Comparison of ENCODE assay signal across 14 cellular contexts in the genomic region with DNA sequence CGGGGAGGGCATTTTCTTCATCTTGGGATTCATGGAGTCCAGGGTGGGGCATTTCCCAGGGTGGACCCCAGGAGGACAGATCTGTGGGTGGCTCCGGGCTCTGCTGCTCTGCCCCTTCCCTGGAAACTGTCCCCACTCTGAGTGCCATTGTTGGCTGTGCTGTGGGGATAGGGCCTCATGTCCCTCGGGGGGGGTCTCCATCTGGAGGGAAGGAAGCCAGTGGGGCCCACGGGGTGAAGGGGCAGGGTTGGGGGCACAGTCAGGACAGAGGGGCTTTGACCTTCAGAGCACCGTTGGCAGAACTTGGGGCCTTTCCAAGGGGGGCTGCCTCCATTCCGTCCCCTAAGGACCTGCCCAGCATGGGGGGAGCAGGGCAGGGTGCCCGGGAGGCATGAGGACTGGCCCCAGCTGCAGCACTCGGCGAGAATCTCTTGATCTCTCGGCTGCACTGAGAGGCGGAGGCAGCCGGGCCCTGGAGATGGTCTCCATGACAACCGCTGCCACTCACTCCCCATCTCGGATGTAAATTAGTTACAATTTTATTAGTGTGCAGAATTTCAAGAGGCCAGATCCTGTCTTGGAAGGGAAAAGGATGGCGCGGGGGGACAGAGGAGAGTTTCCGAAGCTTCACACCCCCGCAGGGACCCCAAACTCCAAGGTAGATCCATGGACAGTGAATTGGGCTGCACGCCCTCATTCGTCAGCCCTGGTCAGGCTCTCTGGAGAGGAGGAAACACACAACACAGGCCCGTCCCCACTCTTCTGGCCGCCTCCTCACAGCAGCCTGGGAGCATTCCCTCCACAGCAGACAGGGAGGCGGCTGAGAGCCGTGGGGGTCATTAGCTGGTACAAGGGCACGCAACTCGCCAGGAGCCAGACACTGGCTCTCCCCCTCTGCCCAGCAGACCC.
A peak's percentile ranks its signal among the peaks of the same experiment; 100 is the strongest.
DNase-seq lines count a peak whose midpoint lies in the region; ATAC-seq and TF ChIP-seq lines count a peak whose summit lies in the region.
"Had no signal": no experiment of that assay in that cellular context is flagged by ENCODE, and none has a peak within 500 bp of the region (broad histone marks: within the 10 kb centered on the region; RNA-seq: fewer than 3 reads in every experiment).

No MANE protein-coding gene starts in this region.

- ATAC-seq in HG02981 (IDR thresholded peaks at IDR 0.05; ENCODE audit: unreplicated experiment) (no peak), GM19455 (IDR thresholded peaks at IDR 0.05; ENCODE audit: unreplicated experiment) (no peak), omental fat pad (ENCODE audit: low FRiP score) (no peak)
- ATAC-seq: activated CD4-positive, alpha-beta T cell treated with anti-CD3 and anti-CD28 coated beads for 36 hours; natural killer cell treated with Interleukin-12 subunit alpha and Interleukin-12 subunit beta and Interleukin-15 and Interleukin-18, amount 100 ng/mL, for 72 hours; stimulated activated naive CD8-positive, alpha-beta T cell treated with anti-CD3 and anti-CD28 coated beads, Interleukin-15, amount 100 ng/mL, for 72 hours had no signal

- peak; percentile 10 for DNase-seq in NCI-H2171 treated with DMSO at 0.1 percent for 48 hours (lab: John Stamatoyannopoulos, UW)
- no peak for DNase-seq in NCI-H2171 (lab: John Stamatoyannopoulos, UW)
- DNase-seq in NCI-H1436 (lab: John Stamatoyannopoulos, UW): peak; percentile 45
- peak in 39 of 61 donors; percentile 25 to 86 (median 50) for DNase-seq in caudate nucleus (lab: John Stamatoyannopoulos, UW)
- DNase-seq in putamen (ENCODE audit: low spot score): peak; percentile 61
- DNase-seq in omental fat pad (ENCODE audit: low spot score): no peak
- DNase-seq: activated CD4-positive, alpha-beta T cell treated with anti-CD3 and anti-CD28 coated beads for 36 hours; Kasumi-1; NCI-H446 treated with DMSO at 0.1 percent for 48 hours; stimulated activated naive CD8-positive, alpha-beta T cell treated with anti-CD3 and anti-CD28 coated beads, Interleukin-15, amount 100 ng/mL, for 72 hours had no signal

- no peak for TF ChIP-seq CTCF in omental fat pad (IDR thresholded peaks at IDR 0.05)

- peak overlapping the region; percentile 63 for H3K27ac ChIP-seq in caudate nucleus (ENCODE audit: low read depth, low read length)
- H3K27ac ChIP-seq: skin epidermis had no signal

Comparison
In these comparisons a context has a peak if more than half of its experiments do, and no peak if none do; other contexts are left out.
1. DNase-seq: peak in NCI-H2171 treated with DMSO at 0.1 percent for 48 hours (single experiment), NCI-H1436 (single experiment), caudate nucleus (39 of 61) and putamen (single experiment); none in NCI-H2171 (single experiment) and omental fat pad (single experiment).